ENCODE assay signal across 14 cellular contexts in genomic region chr14:105187116-105187515, GRCh38.
"Had no signal": no experiment of that assay in that cellular context is flagged by ENCODE, and none has a peak within 500 bp of the region (broad histone marks: within the 10 kb centered on the region; RNA-seq: fewer than 3 reads in every experiment).

No MANE protein-coding gene starts in this region.

- DNase-seq: activated CD4-positive, alpha-beta memory T cell treated with anti-CD3 and anti-CD28 coated beads, Interleukin-2, amount 10 ng/mL, durations not matched to agents 7 days and 5 days; activated CD4-positive, alpha-beta T cell treated with anti-CD3 and anti-CD28 coated beads for 36 hours; activated gamma-delta T cell treated with Interleukin-2 at 50 U/mL for 16 hours; activated naive CD8-positive, alpha-beta T cell treated with anti-CD3 and anti-CD28 coated beads, Interleukin-2, amount 10 ng/mL, durations not matched to agents 7 days and 5 days; activated T-cell treated with anti-CD3 and anti-CD28 coated beads, Interleukin-2, amount 50 U/mL, for 48 hours; aorta; endodermal cell; erythroblast; hippocampal formation; kidney glomerular epithelial cell; naive thymus-derived CD4-positive, alpha-beta T cell; right cardiac atrium; small intestine had no signal

- ATAC-seq: activated CD4-positive, alpha-beta T cell treated with anti-CD3 and anti-CD28 coated beads for 36 hours; naive thymus-derived CD4-positive, alpha-beta T cell; right cardiac atrium had no signal

- H3K27ac ChIP-seq: VCaP had no signal
